2 cellular contexts compared by ENCODE assay signal in genomic region chr18:34640273-34640672, GRCh38.
TF ChIP-seq lines count a peak whose summit lies in the region.

No MANE protein-coding gene starts in this region.

TF ChIP-seq in GM23338, 12 proteins besides CTCF, POLR2A, EP300 and RAD21 (continued from another document):
- TF ChIP-seq ZNF462 (CRISPR knock-in tag; IDR thresholded peaks at IDR 0.05), result no peak
- no peak for TF ChIP-seq ZNF331 (CRISPR knock-in tag; IDR thresholded peaks at IDR 0.05; ENCODE audit: low read depth)
- TF ChIP-seq ZNF114 (CRISPR knock-in tag; IDR thresholded peaks at IDR 0.05), result no peak
- TF ChIP-seq, protein P1, sequence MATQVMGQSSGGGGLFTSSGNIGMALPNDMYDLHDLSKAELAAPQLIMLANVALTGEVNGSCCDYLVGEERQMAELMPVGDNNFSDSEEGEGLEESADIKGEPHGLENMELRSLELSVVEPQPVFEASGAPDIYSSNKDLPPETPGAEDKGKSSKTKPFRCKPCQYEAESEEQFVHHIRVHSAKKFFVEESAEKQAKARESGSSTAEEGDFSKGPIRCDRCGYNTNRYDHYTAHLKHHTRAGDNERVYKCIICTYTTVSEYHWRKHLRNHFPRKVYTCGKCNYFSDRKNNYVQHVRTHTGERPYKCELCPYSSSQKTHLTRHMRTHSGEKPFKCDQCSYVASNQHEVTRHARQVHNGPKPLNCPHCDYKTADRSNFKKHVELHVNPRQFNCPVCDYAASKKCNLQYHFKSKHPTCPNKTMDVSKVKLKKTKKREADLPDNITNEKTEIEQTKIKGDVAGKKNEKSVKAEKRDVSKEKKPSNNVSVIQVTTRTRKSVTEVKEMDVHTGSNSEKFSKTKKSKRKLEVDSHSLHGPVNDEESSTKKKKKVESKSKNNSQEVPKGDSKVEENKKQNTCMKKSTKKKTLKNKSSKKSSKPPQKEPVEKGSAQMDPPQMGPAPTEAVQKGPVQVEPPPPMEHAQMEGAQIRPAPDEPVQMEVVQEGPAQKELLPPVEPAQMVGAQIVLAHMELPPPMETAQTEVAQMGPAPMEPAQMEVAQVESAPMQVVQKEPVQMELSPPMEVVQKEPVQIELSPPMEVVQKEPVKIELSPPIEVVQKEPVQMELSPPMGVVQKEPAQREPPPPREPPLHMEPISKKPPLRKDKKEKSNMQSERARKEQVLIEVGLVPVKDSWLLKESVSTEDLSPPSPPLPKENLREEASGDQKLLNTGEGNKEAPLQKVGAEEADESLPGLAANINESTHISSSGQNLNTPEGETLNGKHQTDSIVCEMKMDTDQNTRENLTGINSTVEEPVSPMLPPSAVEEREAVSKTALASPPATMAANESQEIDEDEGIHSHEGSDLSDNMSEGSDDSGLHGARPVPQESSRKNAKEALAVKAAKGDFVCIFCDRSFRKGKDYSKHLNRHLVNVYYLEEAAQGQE (IDR thresholded peaks at IDR 0.05; ENCODE audit: unreplicated experiment), result no peak
- TF ChIP-seq CREB1 (CRISPR knock-in tag; IDR thresholded peaks at IDR 0.05; ENCODE audit: low read depth), result no peak
- no peak for TF ChIP-seq JUNB (IDR thresholded peaks at IDR 0.05; ENCODE audit: unreplicated experiment)
- TF ChIP-seq EZH2 (IDR thresholded peaks at IDR 0.05; ENCODE audit: low read depth, unreplicated experiment), result no peak
- no peak for TF ChIP-seq NANOG (IDR thresholded peaks at IDR 0.05; ENCODE audit: borderline replicate concordance)
TF ChIP-seq in GM23338: peak in this region for 0.

TF ChIP-seq in K562, 482 proteins besides CTCF, POLR2A, EP300 and RAD21 (continued from another document):
- TF ChIP-seq CEBPZ (IDR thresholded peaks at IDR 0.05; ENCODE audit: borderline replicate concordance, low read depth, low read length) (no peak), MAFF (IDR thresholded peaks at IDR 0.05; ENCODE audit: low read length) (peak; percentile 90), MAFK (IDR thresholded peaks at IDR 0.05; ENCODE audit: low read length) (peak; percentile 94), PREB (CRISPR knock-in tag; IDR thresholded peaks at IDR 0.05) (no peak), CBFA2T3 (IDR thresholded peaks at IDR 0.05) (no peak), CBFA2T2 (conservative IDR thresholded peaks at IDR 0.05) (no peak), RBM17 (IDR thresholded peaks at IDR 0.05; ENCODE audit: borderline replicate concordance, low read depth, low read length) (no peak), NFRKB (IDR thresholded peaks at IDR 0.05; ENCODE audit: low read depth) (no peak), SRSF3 (IDR thresholded peaks at IDR 0.05; ENCODE audit: insufficient read depth, low read length) (no peak), ZNF224 (CRISPR knock-in tag; IDR thresholded peaks at IDR 0.05) (no peak), MTA3 (IDR thresholded peaks at IDR 0.05; ENCODE audit: borderline replicate concordance) (no peak), CXXC5 (CRISPR knock-in tag; IDR thresholded peaks at IDR 0.05) (no peak), DPF2 (IDR thresholded peaks at IDR 0.05) (no peak), FOXP1 (CRISPR knock-in tag; IDR thresholded peaks at IDR 0.05) (no peak), ZNF316 (IDR thresholded peaks at IDR 0.05) (peak; percentile 69; the same call in 1 of the 2 replicates)
- TF ChIP-seq, protein P2, sequence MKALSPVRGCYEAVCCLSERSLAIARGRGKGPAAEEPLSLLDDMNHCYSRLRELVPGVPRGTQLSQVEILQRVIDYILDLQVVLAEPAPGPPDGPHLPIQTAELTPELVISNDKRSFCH (CRISPR knock-in tag; IDR thresholded peaks at IDR 0.05), result no peak
- TF ChIP-seq, protein P2 (tag; IDR thresholded peaks at IDR 0.05), result no peak
